ENCODE assay signal across 1 cellular context in genomic region chr9:128102196-128102595, GRCh38.
TF ChIP-seq lines count a peak whose summit lies in the region.

No MANE protein-coding gene starts in this region.

TF ChIP-seq in GM23338, 12 proteins besides CTCF, POLR2A, EP300 and RAD21 (continued from another document):
- no peak for TF ChIP-seq CREB1 (CRISPR knock-in tag; IDR thresholded peaks at IDR 0.05; ENCODE audit: low read depth)
- TF ChIP-seq STAT1 (IDR thresholded peaks at IDR 0.05; ENCODE audit: unreplicated experiment): no peak
- no peak for TF ChIP-seq ZNF114 (CRISPR knock-in tag; IDR thresholded peaks at IDR 0.05)
- TF ChIP-seq, protein P1, sequence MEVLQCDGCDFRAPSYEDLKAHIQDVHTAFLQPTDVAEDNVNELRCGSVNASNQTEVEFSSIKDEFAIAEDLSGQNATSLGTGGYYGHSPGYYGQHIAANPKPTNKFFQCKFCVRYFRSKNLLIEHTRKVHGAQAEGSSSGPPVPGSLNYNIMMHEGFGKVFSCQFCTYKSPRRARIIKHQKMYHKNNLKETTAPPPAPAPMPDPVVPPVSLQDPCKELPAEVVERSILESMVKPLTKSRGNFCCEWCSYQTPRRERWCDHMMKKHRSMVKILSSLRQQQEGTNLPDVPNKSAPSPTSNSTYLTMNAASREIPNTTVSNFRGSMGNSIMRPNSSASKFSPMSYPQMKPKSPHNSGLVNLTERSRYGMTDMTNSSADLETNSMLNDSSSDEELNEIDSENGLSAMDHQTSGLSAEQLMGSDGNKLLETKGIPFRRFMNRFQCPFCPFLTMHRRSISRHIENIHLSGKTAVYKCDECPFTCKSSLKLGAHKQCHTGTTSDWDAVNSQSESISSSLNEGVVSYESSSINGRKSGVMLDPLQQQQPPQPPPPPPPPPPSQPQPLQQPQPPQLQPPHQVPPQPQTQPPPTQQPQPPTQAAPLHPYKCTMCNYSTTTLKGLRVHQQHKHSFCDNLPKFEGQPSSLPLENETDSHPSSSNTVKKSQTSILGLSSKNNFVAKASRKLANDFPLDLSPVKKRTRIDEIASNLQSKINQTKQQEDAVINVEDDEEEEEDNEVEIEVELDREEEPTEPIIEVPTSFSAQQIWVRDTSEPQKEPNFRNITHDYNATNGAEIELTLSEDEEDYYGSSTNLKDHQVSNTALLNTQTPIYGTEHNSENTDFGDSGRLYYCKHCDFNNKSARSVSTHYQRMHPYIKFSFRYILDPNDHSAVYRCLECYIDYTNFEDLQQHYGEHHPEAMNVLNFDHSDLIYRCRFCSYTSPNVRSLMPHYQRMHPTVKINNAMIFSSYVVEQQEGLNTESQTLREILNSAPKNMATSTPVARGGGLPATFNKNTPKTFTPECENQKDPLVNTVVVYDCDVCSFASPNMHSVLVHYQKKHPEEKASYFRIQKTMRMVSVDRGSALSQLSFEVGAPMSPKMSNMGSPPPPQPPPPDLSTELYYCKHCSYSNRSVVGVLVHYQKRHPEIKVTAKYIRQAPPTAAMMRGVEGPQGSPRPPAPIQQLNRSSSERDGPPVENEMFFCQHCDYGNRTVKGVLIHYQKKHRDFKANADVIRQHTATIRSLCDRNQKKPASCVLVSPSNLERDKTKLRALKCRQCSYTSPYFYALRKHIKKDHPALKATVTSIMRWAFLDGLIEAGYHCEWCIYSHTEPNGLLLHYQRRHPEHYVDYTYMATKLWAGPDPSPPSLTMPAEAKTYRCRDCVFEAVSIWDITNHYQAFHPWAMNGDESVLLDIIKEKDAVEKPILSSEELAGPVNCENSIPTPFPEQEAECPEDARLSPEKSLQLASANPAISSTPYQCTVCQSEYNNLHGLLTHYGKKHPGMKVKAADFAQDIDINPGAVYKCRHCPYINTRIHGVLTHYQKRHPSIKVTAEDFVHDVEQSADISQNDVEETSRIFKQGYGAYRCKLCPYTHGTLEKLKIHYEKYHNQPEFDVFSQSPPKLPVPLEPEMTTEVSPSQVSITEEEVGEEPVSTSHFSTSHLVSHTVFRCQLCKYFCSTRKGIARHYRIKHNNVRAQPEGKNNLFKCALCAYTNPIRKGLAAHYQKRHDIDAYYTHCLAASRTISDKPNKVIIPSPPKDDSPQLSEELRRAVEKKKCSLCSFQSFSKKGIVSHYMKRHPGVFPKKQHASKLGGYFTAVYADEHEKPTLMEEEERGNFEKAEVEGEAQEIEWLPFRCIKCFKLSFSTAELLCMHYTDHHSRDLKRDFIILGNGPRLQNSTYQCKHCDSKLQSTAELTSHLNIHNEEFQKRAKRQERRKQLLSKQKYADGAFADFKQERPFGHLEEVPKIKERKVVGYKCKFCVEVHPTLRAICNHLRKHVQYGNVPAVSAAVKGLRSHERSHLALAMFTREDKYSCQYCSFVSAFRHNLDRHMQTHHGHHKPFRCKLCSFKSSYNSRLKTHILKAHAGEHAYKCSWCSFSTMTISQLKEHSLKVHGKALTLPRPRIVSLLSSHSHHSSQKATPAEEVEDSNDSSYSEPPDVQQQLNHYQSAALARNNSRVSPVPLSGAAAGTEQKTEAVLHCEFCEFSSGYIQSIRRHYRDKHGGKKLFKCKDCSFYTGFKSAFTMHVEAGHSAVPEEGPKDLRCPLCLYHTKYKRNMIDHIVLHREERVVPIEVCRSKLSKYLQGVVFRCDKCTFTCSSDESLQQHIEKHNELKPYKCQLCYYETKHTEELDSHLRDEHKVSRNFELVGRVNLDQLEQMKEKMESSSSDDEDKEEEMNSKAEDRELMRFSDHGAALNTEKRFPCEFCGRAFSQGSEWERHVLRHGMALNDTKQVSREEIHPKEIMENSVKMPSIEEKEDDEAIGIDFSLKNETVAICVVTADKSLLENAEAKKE (CRISPR knock-in tag; IDR thresholded peaks at IDR 0.05): no peak
- TF ChIP-seq NANOG (IDR thresholded peaks at IDR 0.05; ENCODE audit: borderline replicate concordance): no peak
- no peak for TF ChIP-seq EZH2 (IDR thresholded peaks at IDR 0.05; ENCODE audit: low read depth, unreplicated experiment)
TF ChIP-seq in GM23338: peak in this region for 0.
